8 cellular contexts compared by ENCODE assay signal in genomic region chr4:70838972-70839536, GRCh38. TPM values are rescaled to one million over a fixed set of nuclear protein-coding genes. Genes with fewer than 3 reads are reported as not detected.
A peak's percentile ranks its signal among the peaks of the same experiment; 100 is the strongest.
DNase-seq lines count a peak whose midpoint lies in the region; ATAC-seq and TF ChIP-seq lines count a peak whose summit lies in the region.

No MANE protein-coding gene starts in this region.

- H3K27me3 ChIP-seq in Caco-2 (replicated peaks; ENCODE audit: control insufficient read depth, insufficient read depth, low read length): no peaks in the 10 kb centered on the region
- H3K27me3 ChIP-seq in Peyer's patch: no peaks in the 10 kb centered on the region

- H3K9me3 Mint-ChIP-seq in Caco-2 (ENCODE audit: unreplicated experiment) (no peaks in the 10 kb centered on the region), nephron progenitor cell (no peaks in the 10 kb centered on the region)
- H3K9me3 Mint-ChIP-seq in stimulated activated naive CD8-positive, alpha-beta T cell treated with anti-CD3 and anti-CD28 coated beads, Interleukin-15, Interleukin-2, amounts not matched to agents 100 ng/mL and 50 ng/mL, for 24 hours: no peaks in the 10 kb centered on the region

- H3K4me1 ChIP-seq in Caco-2 (no peaks in the 10 kb centered on the region), Peyer's patch (peaks cover 0 to 15% (median 0%) of the 10 kb centered on the region in 4 donors)

- no peaks in the 10 kb centered on the region for H3K9me3 ChIP-seq in Caco-2
- H3K9me3 ChIP-seq in Peyer's patch: no peaks in the 10 kb centered on the region

- peak; percentile 46 for ATAC-seq in GM21360 (IDR thresholded peaks at IDR 0.05; ENCODE audit: unreplicated experiment)

- intact Hi-C loops in Caco-2 (cut with micrococcal nuclease; ENCODE audit: unreplicated experiment): loop anchor here (1.0 to 5.0 kb wide), 4 partner anchors 63 to 173 kb away; partner anchors contain the start of genes DCK, MOB1B and UTP3

- DNase-seq in Caco-2: peak; percentile 61 to 67
- DNase-seq in HS-27A (ENCODE audit: low read depth): peak; percentile 38
- DNase-seq in Peyer's patch: peak; percentile 52 to 79 (median 78)
- DNase-seq in activated T-helper 9 cell treated with anti-CD3 and anti-CD28 coated beads, Interleukin-2, amount 50 U/mL, for 16 hours (ENCODE audit: low read depth): peak; percentile 58
- peak; percentile 52 for DNase-seq in fibroblast of the aortic adventitia (ENCODE audit: low read depth)
- DNase-seq in nephron progenitor cell: peak; percentile 63

- no peaks in the 10 kb centered on the region for H3K36me3 ChIP-seq in Caco-2 (ENCODE audit: control insufficient read depth, insufficient read depth, low read length)
- H3K36me3 ChIP-seq in Peyer's patch: peaks cover 0 to 16% (median 0%) of the 10 kb centered on the region in 3 donors

- TF ChIP-seq CTCF in Caco-2 (IDR thresholded peaks at IDR 0.05; ENCODE audit: insufficient read depth in 1 of 2, low read depth in 1 of 2, low read length in 1 of 2, severe bottlenecking in 1 of 2, unreplicated experiment in 1 of 2) (no peak), Peyer's patch (IDR thresholded peaks at IDR 0.05) (no peak), fibroblast of the aortic adventitia (IDR thresholded peaks at IDR 0.05; ENCODE audit: insufficient read depth, low read length) (no peak), nephron progenitor cell (IDR thresholded peaks at IDR 0.05) (no peak)

- POLR2A ChIA-PET in Caco-2 (lab: Charles Lee): interaction anchor here (0.6 to 1.8 kb wide), 8 partner anchors 32 to 1891 kb away, joined by 3 to 12 read pairs (median 4); partner anchors contain the start of gene MOB1B

- TF ChIP-seq POLR2A in Peyer's patch (IDR thresholded peaks at IDR 0.05): no peak

- H3K27me3 Mint-ChIP-seq in Caco-2 (ENCODE audit: insufficient read depth, unreplicated experiment) (no peaks in the 10 kb centered on the region), nephron progenitor cell (ENCODE audit: low read depth, poor library complexity) (no peaks in the 10 kb centered on the region)
- H3K27me3 Mint-ChIP-seq in stimulated activated naive CD8-positive, alpha-beta T cell treated with anti-CD3 and anti-CD28 coated beads, Interleukin-15, Interleukin-2, amounts not matched to agents 100 ng/mL and 50 ng/mL, for 24 hours: no peaks in the 10 kb centered on the region

- H3K27ac Mint-ChIP-seq in Caco-2 (ENCODE audit: unreplicated experiment): peak overlapping the region; percentile 90
- H3K27ac Mint-ChIP-seq in nephron progenitor cell: peak overlapping the region; percentile 98
- H3K27ac Mint-ChIP-seq in stimulated activated naive CD8-positive, alpha-beta T cell treated with anti-CD3 and anti-CD28 coated beads, Interleukin-15, Interleukin-2, amounts not matched to agents 100 ng/mL and 50 ng/mL, for 24 hours: peak overlapping the region; percentile 98

- H3K4me1 Mint-ChIP-seq in Caco-2 (ENCODE audit: low read depth, unreplicated experiment): peaks cover 9% of the 10 kb centered on the region
- H3K4me1 Mint-ChIP-seq in nephron progenitor cell: peaks cover 13% of the 10 kb centered on the region
- H3K4me1 Mint-ChIP-seq in stimulated activated naive CD8-positive, alpha-beta T cell treated with anti-CD3 and anti-CD28 coated beads, Interleukin-15, Interleukin-2, amounts not matched to agents 100 ng/mL and 50 ng/mL, for 24 hours (ENCODE audit: low read depth): peaks cover 54% of the 10 kb centered on the region

- H3K4me3 ChIP-seq in Caco-2 (ENCODE audit: low read depth, low read length) (peak overlapping the region; percentile 88), Peyer's patch (peak overlapping the region; percentile 95 to 99 (median 98)), fibroblast of the aortic adventitia (ENCODE audit: low read depth, low read length) (peak overlapping the region; percentile 98)

- peak overlapping the region; percentile 95 to 98 (median 96) for H3K27ac ChIP-seq in Peyer's patch

- H3K4me3 Mint-ChIP-seq in Caco-2 (ENCODE audit: unreplicated experiment) (peak overlapping the region; percentile 98), nephron progenitor cell (peak overlapping the region; percentile 97)
- peak overlapping the region; percentile 96 for H3K4me3 Mint-ChIP-seq in stimulated activated naive CD8-positive, alpha-beta T cell treated with anti-CD3 and anti-CD28 coated beads, Interleukin-15, Interleukin-2, amounts not matched to agents 100 ng/mL and 50 ng/mL, for 24 hours

- no TSS peak for BruUV-seq in Caco-2 (replicated peaks; lab: Mats Ljungman, UMichigan)

- CTCF ChIA-PET in Caco-2 (lab: Charles Lee): interaction anchor here (0.6 to 1.4 kb wide), 6 partner anchors 63 to 168 kb away, joined by 4 to 10 read pairs (median 7); partner anchors contain the start of genes DCK and MOB1B

- H3K36me3 Mint-ChIP-seq in Caco-2 (ENCODE audit: insufficient read depth, unreplicated experiment): peaks cover 32% of the 10 kb centered on the region
- peaks cover 27% of the 10 kb centered on the region for H3K36me3 Mint-ChIP-seq in nephron progenitor cell (ENCODE audit: low read depth)
- H3K36me3 Mint-ChIP-seq in stimulated activated naive CD8-positive, alpha-beta T cell treated with anti-CD3 and anti-CD28 coated beads, Interleukin-15, Interleukin-2, amounts not matched to agents 100 ng/mL and 50 ng/mL, for 24 hours (ENCODE audit: low read depth): peaks cover 28% of the 10 kb centered on the region

RNA-seq across cellular contexts. Expression of gene GRSF1, which starts 0.6 kb away (rescaled TPM):
- 72.3 and 76.1 TPM in 2 replicates for total RNA-seq in Caco-2 (2022)
- total RNA-seq in Peyer's patch: 10 to 100 TPM; 34.0 to 46.6 (median 38.3) TPM
- 73.1 and 75.3 TPM in 2 replicates for total RNA-seq in fibroblast of the aortic adventitia (ENCODE audit: low replicate concordance)

Comparison
In these comparisons a context has a peak if more than half of its experiments do, and no peak if none do; other contexts are left out.
1. Peak in every context shown above with its lines: DNase-seq, ATAC-seq, H3K4me3 ChIP-seq and H3K27ac ChIP-seq.